ENCODE assay signal across 8 cellular contexts in the genomic region with DNA sequence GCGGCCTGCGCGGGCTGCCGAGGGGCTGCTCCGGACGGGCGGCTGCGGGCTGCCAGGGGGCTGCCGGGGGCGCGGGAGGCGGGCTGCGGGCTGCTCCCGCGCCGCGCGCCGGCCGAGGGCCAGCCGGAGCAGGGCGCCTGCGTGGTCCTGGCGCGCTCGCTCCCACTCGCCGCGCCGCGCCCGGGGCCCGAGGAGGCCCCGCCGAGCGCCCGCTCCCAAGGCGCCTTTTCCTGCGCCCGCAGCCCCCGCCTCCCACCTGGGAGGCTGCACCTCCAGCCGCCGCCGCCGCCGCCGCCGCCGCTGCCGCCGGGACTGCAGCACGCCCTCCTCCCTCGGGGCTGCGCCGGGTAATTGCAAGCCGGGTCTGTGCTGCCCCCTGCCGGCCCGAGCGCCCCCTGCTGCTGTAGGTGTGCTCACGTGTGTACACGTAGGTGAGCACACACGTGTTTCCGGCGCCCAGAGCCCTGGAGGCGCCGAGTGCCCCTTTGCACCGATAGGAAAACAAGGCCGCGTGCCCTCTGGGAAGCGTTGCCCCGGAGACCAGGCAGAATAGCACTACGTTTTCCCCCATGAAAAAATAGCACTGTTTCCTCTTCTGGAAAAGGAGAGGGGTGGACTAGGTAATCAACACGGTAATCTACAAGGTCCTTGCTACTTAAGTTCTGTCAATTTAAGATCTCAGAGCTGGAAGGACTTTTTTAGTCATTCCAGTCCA. TPM values are rescaled to one million over a fixed set of nuclear protein-coding genes. Genes with fewer than 3 reads are reported as not detected.
DNase-seq lines count a peak whose midpoint lies in the region; ATAC-seq and TF ChIP-seq lines count a peak whose summit lies in the region.

Gene EPB41L4B (minus strand): TSS at position 326 of the 715 bp plus-strand sequence. CDS start 613 bp downstream, outside the sequence.

- H2AFZ ChIP-seq in MM.1S (ENCODE audit: low read length), result peak within 1 kb of the TSS; percentile 55
- H2AFZ ChIP-seq in osteoblast (ENCODE audit: low read length), result no peak within 1 kb of the TSS

- H3K27ac Mint-ChIP-seq in activated naive CD4-positive, alpha-beta T cell treated with anti-CD3 and anti-CD28 coated beads, Interleukin-2, amount 10 ng/mL, durations not matched to agents 7 days and 5 days, result no peak within 1 kb of the TSS

- H3K4me3 ChIP-seq in MM.1S (ENCODE audit: low read length), result peak within 1 kb of the TSS; percentile 55
- H3K4me3 ChIP-seq in osteoblast (ENCODE audit: insufficient read depth, low read length), result peak within 1 kb of the TSS; percentile 68
- peak within 1 kb of the TSS; percentile 60 for H3K4me3 ChIP-seq in thoracic aorta

- H3K36me3 ChIP-seq in ES-I3 (ENCODE audit: insufficient read depth, low read length) (no peaks in the 10 kb centered on the region), MM.1S (replicated peaks; ENCODE audit: insufficient read depth, low read length) (no peaks in the 10 kb centered on the region), osteoblast (ENCODE audit: insufficient read depth, low read length) (no peaks in the 10 kb centered on the region), thoracic aorta (no peaks in the 10 kb centered on the region)

- H3K9me3 Mint-ChIP-seq in activated naive CD4-positive, alpha-beta T cell treated with anti-CD3 and anti-CD28 coated beads, Interleukin-2, amount 10 ng/mL, durations not matched to agents 7 days and 5 days, result no peaks in the 10 kb centered on the region

- H3K9me3 ChIP-seq in ES-I3 (ENCODE audit: control insufficient read depth, insufficient read depth, low read length) (no peaks in the 10 kb centered on the region), MM.1S (replicated peaks; ENCODE audit: insufficient read depth, low read length) (no peaks in the 10 kb centered on the region), osteoblast (ENCODE audit: low read depth, low read length) (no peaks in the 10 kb centered on the region), thoracic aorta (no peaks in the 10 kb centered on the region)

- H3K9ac ChIP-seq in ES-I3 (ENCODE audit: low read depth, low read length) (peak within 1 kb of the TSS; percentile 68), MM.1S (ENCODE audit: low read length) (peak within 1 kb of the TSS; percentile 5; the same call in 1 of the 2 replicates)

- H3K79me2 ChIP-seq in MM.1S (ENCODE audit: low read length) (no peaks in the 10 kb centered on the region), osteoblast (ENCODE audit: insufficient read depth, low read length) (no peaks in the 10 kb centered on the region)

- in situ Hi-C loops in SK-MEL-5 (cut with HindIII; ENCODE audit: low pct_unique_long_range_greater_than_20kb, low sequenced_read_pairs), result no loop called here

- peaks cover 62% of the 10 kb centered on the region for H3K27me3 Mint-ChIP-seq in activated naive CD4-positive, alpha-beta T cell treated with anti-CD3 and anti-CD28 coated beads, Interleukin-2, amount 10 ng/mL, durations not matched to agents 7 days and 5 days

- peaks cover 22% of the 10 kb centered on the region for H3K4me1 ChIP-seq in ES-I3 (ENCODE audit: insufficient read depth, low read length)
- peaks cover 5% of the 10 kb centered on the region for H3K4me1 ChIP-seq in MM.1S (ENCODE audit: low read length)
- H3K4me1 ChIP-seq in osteoblast (ENCODE audit: insufficient read depth, low read length), result peaks cover 22% of the 10 kb centered on the region
- H3K4me1 ChIP-seq in thoracic aorta (ENCODE audit: control insufficient read depth in 1 of 2, low read depth in 2 of 2), result peaks cover 0 to 18% of the 10 kb centered on the region in 2 donors

- TF ChIP-seq CTCF in MM.1S (IDR thresholded peaks at IDR 0.05; ENCODE audit: low read length), result peak; percentile 89
- TF ChIP-seq CTCF in osteoblast (IDR thresholded peaks at IDR 0.05; ENCODE audit: extremely low read depth, low read depth, low read length), result peak; percentile 66
- TF ChIP-seq CTCF in thoracic aorta (IDR thresholded peaks at IDR 0.05), result peak; percentile 95

- no peaks in the 10 kb centered on the region for H3F3A ChIP-seq in MM.1S (ENCODE audit: insufficient read depth, low read length)

- no peaks in the 10 kb centered on the region for H3K36me3 Mint-ChIP-seq in activated naive CD4-positive, alpha-beta T cell treated with anti-CD3 and anti-CD28 coated beads, Interleukin-2, amount 10 ng/mL, durations not matched to agents 7 days and 5 days

- H3K27ac ChIP-seq in MM.1S (ENCODE audit: low read length) (no peak within 1 kb of the TSS), osteoblast (ENCODE audit: low read depth, low read length) (no peak within 1 kb of the TSS), thoracic aorta (no peak within 1 kb of the TSS)

- no peaks in the 10 kb centered on the region for H3K9me2 ChIP-seq in MM.1S (replicated peaks; ENCODE audit: insufficient read depth, low read length)

- H3K4me3 Mint-ChIP-seq in activated naive CD4-positive, alpha-beta T cell treated with anti-CD3 and anti-CD28 coated beads, Interleukin-2, amount 10 ng/mL, durations not matched to agents 7 days and 5 days, result peak within 1 kb of the TSS; percentile 72

- ATAC-seq in thoracic aorta (ENCODE audit: insufficient number of reproducible peaks, low FRiP score, low read depth), result peak; percentile 34

- DNase-seq in HCEC 1CT (peak; percentile 55), MM.1S (peak; percentile 94), SK-MEL-5 (ENCODE audit: low read depth, low spot score) (peak; percentile 78), glomerular visceral epithelial cell (ENCODE audit: extremely low spot score) (peak; percentile 92), osteoblast (ENCODE audit: insufficient read length, low spot score, missing footprints) (peak; percentile 93), thoracic aorta (ENCODE audit: low spot score) (peak; percentile 32)
- peak; percentile 95 for DNase-seq in activated naive CD4-positive, alpha-beta T cell treated with anti-CD3 and anti-CD28 coated beads, Interleukin-2, amount 10 ng/mL, durations not matched to agents 7 days and 5 days

- H3K4me1 Mint-ChIP-seq in activated naive CD4-positive, alpha-beta T cell treated with anti-CD3 and anti-CD28 coated beads, Interleukin-2, amount 10 ng/mL, durations not matched to agents 7 days and 5 days, result peaks cover 11% of the 10 kb centered on the region

- CTCF ChIA-PET in activated naive CD4-positive, alpha-beta T cell treated with anti-CD3 and anti-CD28 coated beads, Interleukin-2, amount 10 ng/mL, durations not matched to agents 7 days and 5 days (lab: Charles Lee), result interaction anchor here (0.8 to 1.0 kb wide), 2 partner anchors 79 to 149 kb away, joined by 3 to 4 read pairs; no protein-coding TSS in a partner anchor

- H3K27me3 ChIP-seq in MM.1S (replicated peaks; ENCODE audit: insufficient read depth, low read length), result peaks cover 5% of the 10 kb centered on the region; the same call in 1 of the 2 replicates
- H3K27me3 ChIP-seq in osteoblast (ENCODE audit: insufficient read depth, low read length), result peaks cover 41% of the 10 kb centered on the region
- H3K27me3 ChIP-seq in thoracic aorta (replicated peaks; ENCODE audit: insufficient read depth), result no peaks in the 10 kb centered on the region

- H4K20me1 ChIP-seq in MM.1S (ENCODE audit: insufficient read depth, low read length), result no peaks in the 10 kb centered on the region
- peaks cover 2% of the 10 kb centered on the region for H4K20me1 ChIP-seq in osteoblast (ENCODE audit: insufficient read depth, low read length)

- peak within 1 kb of the TSS; percentile 70 for H3K4me2 ChIP-seq in MM.1S (ENCODE audit: low read depth, low read length)
- peak within 1 kb of the TSS; percentile 86 for H3K4me2 ChIP-seq in osteoblast (ENCODE audit: insufficient read depth, low read length)

RNA-seq across cellular contexts. Expression of gene EPB41L4B, which starts in this region (rescaled TPM):
- 0.55 and 0.85 TPM in 2 replicates for total RNA-seq in SK-MEL-5 (2014; rRNA removed; shearing (Covaris generic))
- 0.31 and 0.53 TPM in 2 replicates for polyA plus RNA-seq in SK-MEL-5 (2015; cell fraction: cytosol; rRNA removed)
- polyA plus RNA-seq in SK-MEL-5 (2015; cell fraction: nucleus; rRNA removed), result 0.44 and 1.8 TPM in 2 replicates
- total RNA-seq in osteoblast (2.1 and 2.2 TPM in 2 replicates), thoracic aorta (1 to 10 TPM in 1 of 2 donors, under 1 TPM in 1; 0.27 to 1.1 TPM)

Comparison
In these comparisons a context has a peak if more than half of its experiments do, and no peak if none do; other contexts are left out.
1. DNase-seq: peak in every context shown above with its lines; median percentile 95 in activated naive CD4-positive, alpha-beta T cell treated with anti-CD3 and anti-CD28 coated beads, Interleukin-2, amount 10 ng/mL, durations not matched to agents 7 days and 5 days; 94 in MM.1S; 93 in osteoblast; 92 in glomerular visceral epithelial cell; 78 in SK-MEL-5; 55 in HCEC 1CT; 32 in thoracic aorta.